ENCODE assay signal across 17 cellular contexts in the genomic region with DNA sequence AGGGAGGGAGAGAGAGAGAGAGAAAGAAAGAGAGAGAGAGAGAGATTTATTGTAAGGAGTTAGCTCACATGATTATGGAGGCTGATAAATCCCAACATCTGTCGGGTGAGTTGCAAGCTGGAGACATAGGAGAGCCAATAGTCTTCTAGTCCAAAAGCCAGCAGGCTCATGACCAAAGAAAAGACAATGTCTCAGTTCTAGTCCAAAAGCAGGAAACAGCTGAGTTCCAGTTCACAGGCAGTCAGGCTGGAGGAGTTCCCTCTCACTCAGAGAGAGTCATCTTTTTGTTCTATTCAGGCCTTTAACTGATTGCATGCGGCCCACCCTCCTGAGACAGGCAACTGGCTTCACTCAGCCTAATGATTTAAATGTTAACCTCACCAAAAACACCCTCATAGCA.
"Had no signal": no experiment of that assay in that cellular context is flagged by ENCODE, and none has a peak within 500 bp of the region (broad histone marks: within the 10 kb centered on the region; RNA-seq: fewer than 3 reads in every experiment).

No MANE protein-coding gene starts in this region.

- H3K4me1 ChIP-seq: breast epithelium, esophagus squamous epithelium, pancreas had no signal

- H3K27ac ChIP-seq: breast epithelium, esophagus squamous epithelium, pancreas, tibial nerve had no signal

- H3K9me3 ChIP-seq: breast epithelium, esophagus squamous epithelium, pancreas, tibial nerve had no signal

- H3K4me3 ChIP-seq: breast epithelium, esophagus squamous epithelium, pancreas, tibial nerve had no signal

- ATAC-seq: activated T-cell treated with anti-CD3 and anti-CD28 coated beads, Interleukin-2, amount 50 U/mL, for 72 hours; effector memory CD8-positive, alpha-beta T cell; naive thymus-derived CD8-positive, alpha-beta T cell; pancreas; stimulated activated naive CD8-positive, alpha-beta T cell treated with anti-CD3 and anti-CD28 coated beads, Interleukin-15, Interleukin-2, amounts not matched to agents 100 U/mL and 50 U/mL, for 24 hours had no signal

- H3K27me3 ChIP-seq: pancreas, tibial nerve had no signal

- DNase-seq: activated CD4-positive, alpha-beta T cell treated with anti-CD3 and anti-CD28 coated beads, Interleukin-2, amount 50 U/mL, for 4 hours; activated effector memory CD4-positive, alpha-beta T cell treated with anti-CD3 and anti-CD28 coated beads, Interleukin-2, amount 50 U/mL, for 16 hours; activated naive CD4-positive, alpha-beta T cell treated with anti-CD3 and anti-CD28 coated beads, Interleukin-2, amount 50 U/mL, for 16 hours; activated T-cell treated with anti-CD3 and anti-CD28 coated beads, Interleukin-2, amount 50 U/mL, for 72 hours; aorta; effector memory CD8-positive, alpha-beta T cell; esophagus squamous epithelium; foreskin fibroblast; glutamatergic neuron; kidney glomerular epithelial cell; mesenchymal stem cell; naive thymus-derived CD8-positive, alpha-beta T cell; pancreas; stimulated activated CD4-positive, alpha-beta T cell treated with anti-CD3 and anti-CD28 coated beads, Interleukin-2, amount 100 ng/mL, for 24 hours; stimulated activated naive CD8-positive, alpha-beta T cell treated with anti-CD3 and anti-CD28 coated beads, Interleukin-15, Interleukin-2, amounts not matched to agents 100 U/mL and 50 U/mL, for 24 hours had no signal

- H3K36me3 ChIP-seq: breast epithelium, esophagus squamous epithelium, pancreas, tibial nerve had no signal
